ENCODE assay signal across 23 cellular contexts in genomic region chr6:103085801-103086200, GRCh38.
"Had no signal": no experiment of that assay in that cellular context is flagged by ENCODE, and none has a peak within 500 bp of the region (broad histone marks: within the 10 kb centered on the region; RNA-seq: fewer than 3 reads in every experiment).

No MANE protein-coding gene starts in this region.

- H3K27ac Mint-ChIP-seq: dendritic cell treated with granulocyte-macrophage colony-stimulating factor and Interleukin-4, amounts not matched to agents 40 ng/mL and 50 ng/mL, for 4 days; effector memory CD8-positive, alpha-beta T cell; endodermal cell had no signal

- H3K27me3 Mint-ChIP-seq: dendritic cell treated with granulocyte-macrophage colony-stimulating factor and Interleukin-4, amounts not matched to agents 40 ng/mL and 50 ng/mL, for 4 days; effector memory CD8-positive, alpha-beta T cell had no signal

- H3K9me3 Mint-ChIP-seq: endodermal cell had no signal

- H3K4me1 Mint-ChIP-seq: endodermal cell had no signal

- H3K9me3 ChIP-seq: colonic mucosa, esophagus muscularis mucosa, esophagus squamous epithelium, gastrocnemius medialis, gastroesophageal sphincter had no signal

- H3K4me3 ChIP-seq: colonic mucosa, coronary artery, dorsolateral prefrontal cortex, esophagus muscularis mucosa, esophagus squamous epithelium, gastrocnemius medialis, gastroesophageal sphincter, heart left ventricle, heart right ventricle had no signal

- H3K27me3 ChIP-seq: colonic mucosa, esophagus muscularis mucosa, esophagus squamous epithelium, foreskin keratinocyte, gastrocnemius medialis, gastroesophageal sphincter, heart left ventricle, heart right ventricle had no signal

- H3K36me3 ChIP-seq: colonic mucosa, esophagus muscularis mucosa, esophagus squamous epithelium, gastrocnemius medialis, gastroesophageal sphincter, heart left ventricle, heart right ventricle had no signal

- DNase-seq: colonic mucosa; cortex of kidney; dermis blood vessel endothelial cell; dorsolateral prefrontal cortex; effector CD4-positive, alpha-beta T cell; effector CD8-positive, alpha-beta T cell; effector memory CD4-positive, alpha-beta T cell; effector memory CD8-positive, alpha-beta T cell; endodermal cell; erythroblast; esophagus squamous epithelium; foreskin fibroblast; foreskin keratinocyte; foreskin melanocyte; gastrocnemius medialis; head of caudate nucleus; heart left ventricle; heart right ventricle had no signal

- H3K4me1 ChIP-seq: colonic mucosa, esophagus muscularis mucosa, esophagus squamous epithelium, foreskin keratinocyte, gastrocnemius medialis, gastroesophageal sphincter, heart left ventricle, heart right ventricle had no signal

- H3K4me3 Mint-ChIP-seq: dendritic cell treated with granulocyte-macrophage colony-stimulating factor and Interleukin-4, amounts not matched to agents 40 ng/mL and 50 ng/mL, for 4 days; effector memory CD8-positive, alpha-beta T cell; endodermal cell had no signal

- H3K27ac ChIP-seq: colonic mucosa, coronary artery, dorsolateral prefrontal cortex, epithelial cell of prostate, esophagus muscularis mucosa, esophagus squamous epithelium, foreskin keratinocyte, gastrocnemius medialis, gastroesophageal sphincter, heart left ventricle, heart right ventricle had no signal
